ENCODE assay signal across 1 cellular context in genomic region chr3:175338775-175339535, GRCh38.
A peak's percentile ranks its signal among the peaks of the same experiment; 100 is the strongest.
TF ChIP-seq lines count a peak whose summit lies in the region.

No MANE protein-coding gene starts in this region.

TF ChIP-seq in HCT116, 20 proteins besides CTCF, POLR2A, EP300 and RAD21 (continued from another document):
- no peak for TF ChIP-seq ZBTB33 (IDR thresholded peaks at IDR 0.05; ENCODE audit: extremely low read depth, insufficient replicate concordance, low read length)
- no peak for TF ChIP-seq EZH2 (IDR thresholded peaks at IDR 0.05)
- TF ChIP-seq CBX3 (IDR thresholded peaks at IDR 0.05; ENCODE audit: low read depth), result peak; percentile 60; the same call in 1 of the 2 replicates
- TF ChIP-seq ATF3 (IDR thresholded peaks at IDR 0.05), result no peak
- no peak for TF ChIP-seq TCF7L2 (IDR thresholded peaks at IDR 0.05; ENCODE audit: borderline replicate concordance, extremely low read depth, insufficient read depth, insufficient read length)
- no peak for TF ChIP-seq SIN3A (IDR thresholded peaks at IDR 0.05; ENCODE audit: low read depth)
- no peak for TF ChIP-seq ZFX (IDR thresholded peaks at IDR 0.05)
- TF ChIP-seq JUND (IDR thresholded peaks at IDR 0.05), result peak; percentile 63
- TF ChIP-seq MAX (IDR thresholded peaks at IDR 0.05), result no peak
- TF ChIP-seq POLR2AphosphoS5 (IDR thresholded peaks at IDR 0.05; ENCODE audit: low read depth, low read length), result no peak
- TF ChIP-seq EZH2phosphoT487 (IDR thresholded peaks at IDR 0.05; ENCODE audit: borderline replicate concordance), result no peak
- TF ChIP-seq ELF1 (IDR thresholded peaks at IDR 0.05; ENCODE audit: borderline replicate concordance, low read depth), result no peak
- peak; percentile 39; the same call in 1 of the 2 replicates for TF ChIP-seq SRF (IDR thresholded peaks at IDR 0.05; ENCODE audit: low read depth)
